1 cellular context compared by ENCODE assay signal in the genomic region with DNA sequence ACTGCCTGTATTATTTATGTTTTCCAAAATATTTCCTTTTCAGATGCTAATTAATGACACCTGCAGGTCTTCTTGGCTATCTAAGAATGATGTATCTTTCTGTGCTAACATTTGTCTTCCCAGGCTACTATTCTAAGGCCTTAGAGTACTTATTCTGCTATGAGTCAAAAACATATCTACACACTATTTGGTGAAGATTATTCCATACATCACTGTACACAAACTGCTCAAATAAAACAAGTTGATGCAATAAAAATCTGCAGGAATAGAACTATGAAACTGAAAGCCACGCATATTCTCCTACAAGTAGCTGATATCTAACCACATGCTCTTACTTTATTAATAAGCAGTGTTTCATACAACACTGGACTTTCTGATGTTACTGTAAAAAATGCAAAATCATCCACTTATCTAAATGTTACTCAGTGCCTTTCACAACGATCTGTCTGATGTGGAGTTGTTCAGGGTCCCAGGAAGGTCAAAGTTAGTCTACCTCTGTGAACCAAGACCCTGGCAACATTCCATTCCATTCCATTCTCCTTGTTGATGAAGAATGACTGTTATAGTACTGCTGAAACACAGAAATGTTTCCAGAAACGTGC.
TF ChIP-seq lines count a peak whose summit lies in the region.

No MANE protein-coding gene starts in this region.

TF ChIP-seq in IMR-90, 13 proteins besides CTCF, POLR2A, EP300 and RAD21 (continued from another document):
- no peak for TF ChIP-seq ELK1 (IDR thresholded peaks at IDR 0.05; ENCODE audit: borderline replicate concordance, low read depth, low read length)
- no peak for TF ChIP-seq MAZ (IDR thresholded peaks at IDR 0.05; ENCODE audit: borderline replicate concordance, low read depth, low read length)
- no peak for TF ChIP-seq CEBPB (IDR thresholded peaks at IDR 0.05; ENCODE audit: low read depth, low read length)
TF ChIP-seq in IMR-90: peak in this region for 0.
